In genomic region chr3:154334973-154335420, GRCh38 we compare ENCODE assay signal across 7 cellular contexts. TPM values are rescaled to one million over a fixed set of nuclear protein-coding genes. Genes with fewer than 3 reads are reported as not detected.
A peak's percentile ranks its signal among the peaks of the same experiment; 100 is the strongest.
DNase-seq lines count a peak whose midpoint lies in the region; ATAC-seq and TF ChIP-seq lines count a peak whose summit lies in the region.

No MANE protein-coding gene starts in this region.

- H3K9me3 ChIP-seq in PC-9 (ENCODE audit: insufficient read depth, low read depth) = no peaks in the 10 kb centered on the region
- H3K9me3 ChIP-seq in esophagus muscularis mucosa = no peaks in the 10 kb centered on the region
- no peaks in the 10 kb centered on the region for H3K9me3 ChIP-seq in sigmoid colon

- DNase-seq in GM03348 (ENCODE audit: low spot score) (peak; percentile 33), PC-9 (peak in 1 of 2 experiments; percentile 43), esophagus muscularis mucosa (ENCODE audit: extremely low spot score) (no peak), sigmoid colon (no peak), left colon (no peak)

- no peaks in the 10 kb centered on the region for H3K79me2 ChIP-seq in PC-9 (ENCODE audit: low read depth)

- no peaks in the 10 kb centered on the region for H4K20me1 ChIP-seq in PC-9 (ENCODE audit: insufficient read depth)

- TF ChIP-seq EP300 in esophagus muscularis mucosa (IDR thresholded peaks at IDR 0.05) (no peak), sigmoid colon (IDR thresholded peaks at IDR 0.05) (no peak)

- BruUV-seq in PC-9 (replicated peaks; lab: Mats Ljungman, UMichigan) = no TSS peak

- H3K27ac ChIP-seq in PC-9 = no peak overlapping the region
- no peak overlapping the region for H3K27ac ChIP-seq in esophagus muscularis mucosa (replicated peaks in 1 of 4)
- no peak overlapping the region for H3K27ac ChIP-seq in sigmoid colon

- ATAC-seq in HG03378 (IDR thresholded peaks at IDR 0.05; ENCODE audit: unreplicated experiment) = peak; percentile 71
- no peak for ATAC-seq in left colon
- ATAC-seq in HG03025 (IDR thresholded peaks at IDR 0.05; ENCODE audit: low FRiP score, unreplicated experiment) = no peak

- no peaks in the 10 kb centered on the region for H3K4me1 ChIP-seq in PC-9 (replicated peaks; ENCODE audit: insufficient read depth)
- H3K4me1 ChIP-seq in esophagus muscularis mucosa = no peaks in the 10 kb centered on the region
- no peaks in the 10 kb centered on the region for H3K4me1 ChIP-seq in sigmoid colon

- no peaks in the 10 kb centered on the region for H3F3A ChIP-seq in PC-9 (ENCODE audit: insufficient read depth, low read depth)

- WGBS in esophagus muscularis mucosa = 8% methylated on average over 3 of the region's 3 CpGs
- WGBS in sigmoid colon, 2 donors = 3 to 17% methylated on average over 3 of the region's 3 CpGs

- H3K4me3 ChIP-seq in PC-9 (no peak overlapping the region), esophagus muscularis mucosa (no peak overlapping the region), sigmoid colon (no peak overlapping the region)

- H3K27me3 ChIP-seq in PC-9 (ENCODE audit: insufficient read depth, low read depth) (no peaks in the 10 kb centered on the region), esophagus muscularis mucosa (no peaks in the 10 kb centered on the region), sigmoid colon (no peaks in the 10 kb centered on the region)

- TF ChIP-seq CTCF in PC-9 (conservative IDR thresholded peaks at IDR 0.05) (peak; percentile 79), esophagus muscularis mucosa (IDR thresholded peaks at IDR 0.05) (peak; percentile 45 to 76 (median 56)), sigmoid colon (IDR thresholded peaks at IDR 0.05) (peak in 3 of 4 experiments; percentile 17 to 57 (median 37))

- TF ChIP-seq POLR2A in esophagus muscularis mucosa (IDR thresholded peaks at IDR 0.05; ENCODE audit: low read depth) (no peak), sigmoid colon (IDR thresholded peaks at IDR 0.05) (no peak)

- CTCF ChIA-PET in PC-9 (lab: Charles Lee) = no interaction called here

- no peaks in the 10 kb centered on the region for H3K9me2 ChIP-seq in PC-9 (ENCODE audit: insufficient read depth)

- no peak overlapping the region for H2AFZ ChIP-seq in PC-9

- H3K4me2 ChIP-seq in PC-9 = no peak overlapping the region

- H3K36me3 ChIP-seq in PC-9 (ENCODE audit: low read depth) (no peaks in the 10 kb centered on the region), esophagus muscularis mucosa (no peaks in the 10 kb centered on the region), sigmoid colon (no peaks in the 10 kb centered on the region)

- POLR2A ChIA-PET in PC-9 (lab: Charles Lee; ENCODE audit: unreplicated experiment) = no interaction called here

- intact Hi-C loops in PC-9 (cut with micrococcal nuclease; ENCODE audit: unreplicated experiment) (loop anchor here (5.0 to 10.0 kb wide), 3 partner anchors 210 to 412 kb away; no protein-coding TSS in a partner anchor), esophagus muscularis mucosa (cut with DNase I) (loop anchor here (10.0 kb wide), 1 partner anchor 1370 kb away; no protein-coding TSS in a partner anchor), sigmoid colon (cut with DNase I) (loop anchor here (10.0 kb wide), 1 partner anchor 990 kb away; no protein-coding TSS in a partner anchor), left colon (cut with DNase I, micrococcal nuclease) (no loop called here)

RNA-seq across cellular contexts. Expression of gene DHX36, which starts 10.7 kb away (rescaled TPM):
- total RNA-seq in PC-9 (2021) (64.2 and 87.2 TPM in 2 replicates), esophagus muscularis mucosa (10 to 100 TPM; 35.0 to 84.7 (median 54.5) TPM), sigmoid colon (10 to 100 TPM; 56.2 to 76.7 (median 64.5) TPM), left colon (10 to 100 TPM; 41.0 to 47.6 TPM)
- polyA plus RNA-seq in sigmoid colon = 10 to 100 TPM in 2 of 3 donors, 1 to 10 TPM in 1; 8.4 to 25.1 (median 14.3) TPM

Comparison
In these comparisons a context has a peak if more than half of its experiments do, and no peak if none do; other contexts are left out.
1. intact Hi-C loops: an anchor here in PC-9 (5.0 to 10.0 kb wide), esophagus muscularis mucosa (10.0 kb wide) and sigmoid colon (10.0 kb wide); none called in left colon.